Comparison of ENCODE assay signal across 9 cellular contexts in the genomic region with DNA sequence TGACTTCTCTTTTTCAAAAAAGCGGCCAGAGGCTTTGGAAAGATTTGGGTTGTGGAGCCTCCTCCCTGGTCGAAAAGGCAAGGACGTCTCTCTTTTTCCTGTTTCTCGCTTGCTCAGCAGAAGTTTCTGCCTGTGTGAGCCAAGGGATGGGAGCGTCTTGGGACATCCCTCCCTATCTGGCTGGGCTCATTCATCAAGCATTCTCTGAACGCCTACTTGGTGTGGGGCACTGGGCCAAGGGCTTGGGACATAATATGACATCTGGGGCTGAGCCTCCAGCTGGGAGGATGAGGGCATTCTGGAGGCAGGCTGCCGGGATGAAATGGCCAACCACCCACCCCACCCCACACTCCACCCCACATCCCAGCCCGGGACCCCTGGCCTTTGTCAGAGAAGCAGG.
A peak's percentile ranks its signal among the peaks of the same experiment; 100 is the strongest.
DNase-seq lines count a peak whose midpoint lies in the region; ATAC-seq and TF ChIP-seq lines count a peak whose summit lies in the region.
"Had no signal": no experiment of that assay in that cellular context is flagged by ENCODE, and none has a peak within 500 bp of the region (broad histone marks: within the 10 kb centered on the region; RNA-seq: fewer than 3 reads in every experiment).

No MANE protein-coding gene starts in this region.

- no peaks in the 10 kb centered on the region for H4K20me1 ChIP-seq in mammary epithelial cell (ENCODE audit: insufficient read depth, low read length)

- H3K27me3 ChIP-seq in mammary epithelial cell (ENCODE audit: insufficient read depth, low read length) (no peaks in the 10 kb centered on the region), uterus (no peaks in the 10 kb centered on the region)
- H3K27me3 ChIP-seq in naive thymus-derived CD4-positive, alpha-beta T cell (ENCODE audit: control insufficient read depth in 2 of 2, insufficient read depth in 2 of 2, low read length in 2 of 2), result no peaks in the 10 kb centered on the region

- no peak overlapping the region for H3K9ac ChIP-seq in mammary epithelial cell (ENCODE audit: insufficient read depth, low read length)

- no peak overlapping the region for H3K4me3 Mint-ChIP-seq in MCF 10A (ENCODE audit: unreplicated experiment)
- no peak overlapping the region for H3K4me3 Mint-ChIP-seq in naive thymus-derived CD4-positive, alpha-beta T cell

- H3K27ac ChIP-seq in mammary epithelial cell (ENCODE audit: insufficient read depth, low read depth, low read length) (no peak overlapping the region), uterus (peak overlapping the region; percentile 67 to 69)
- no peak overlapping the region for H3K27ac ChIP-seq in naive thymus-derived CD4-positive, alpha-beta T cell (ENCODE audit: low read depth, low read length)

- DNase-seq in MCF 10A (ENCODE audit: unreplicated experiment) (no peak), mammary epithelial cell (no peak), fibroblast of peridontal ligament (ENCODE audit: extremely low read depth) (peak; percentile 73), uterus (peak; percentile 75 to 80), activated T-cell treated with anti-CD3 and anti-CD28 coated beads for 4 hours (no peak)
- DNase-seq in naive thymus-derived CD4-positive, alpha-beta T cell, result no peak
- DNase-seq: NCI-H1417 treated with DMSO at 0.1 percent for 48 hours had no signal

- no peak for TF ChIP-seq POLR2A in uterus (IDR thresholded peaks at IDR 0.05)

- H3K4me1 ChIP-seq in mammary epithelial cell (ENCODE audit: insufficient read depth, low read length) (peaks cover 4% of the 10 kb centered on the region), uterus (peaks cover 0 to 8% of the 10 kb centered on the region in 2 donors)
- H3K4me1 ChIP-seq in naive thymus-derived CD4-positive, alpha-beta T cell (ENCODE audit: control insufficient read depth in 2 of 2, insufficient read depth in 2 of 2, low read length in 2 of 2), result no peaks in the 10 kb centered on the region

- H3K79me2 ChIP-seq in mammary epithelial cell (ENCODE audit: insufficient read depth, low read length), result no peaks in the 10 kb centered on the region

- ATAC-seq in naive thymus-derived CD4-positive, alpha-beta T cell, result peak; percentile 23
- ATAC-seq in GM21723 (IDR thresholded peaks at IDR 0.05; ENCODE audit: unreplicated experiment) (no peak), GM18520 (IDR thresholded peaks at IDR 0.05; ENCODE audit: unreplicated experiment) (no peak)

- peaks cover 9% of the 10 kb centered on the region for H3K4me1 Mint-ChIP-seq in MCF 10A (ENCODE audit: insufficient read depth, unreplicated experiment)
- peaks cover 0 to 2% (median 0%) of the 10 kb centered on the region in 7 donors for H3K4me1 Mint-ChIP-seq in naive thymus-derived CD4-positive, alpha-beta T cell

- CTCF ChIA-PET in MCF 10A (lab: Yijun Ruan, JAX), result interaction anchor here (0.6 kb wide), 1 partner anchor 41 kb away, joined by 3 read pairs; no protein-coding TSS in a partner anchor
- CTCF ChIA-PET in mammary epithelial cell (lab: Charles Lee; ENCODE audit: low non-redundant PET), result no interaction called here
- CTCF ChIA-PET in naive thymus-derived CD4-positive, alpha-beta T cell (lab: Charles Lee), result no interaction called here

- intact Hi-C loops in MCF 10A (cut with micrococcal nuclease) (no loop called here), mammary epithelial cell (cut with micrococcal nuclease) (no loop called here), uterus (cut with DNase I; ENCODE audit: low total_unique reads) (no loop called here)
- intact Hi-C loops in naive thymus-derived CD4-positive, alpha-beta T cell (cut with micrococcal nuclease), result no loop called here

- WGBS in mammary epithelial cell (ENCODE audit: low coverage, missing lambda C conversion rate), result 33% methylated on average over 8 of the region's 8 CpGs

- peak overlapping the region; percentile 53 for H3K27ac Mint-ChIP-seq in MCF 10A (ENCODE audit: low read depth, unreplicated experiment)
- no peak overlapping the region for H3K27ac Mint-ChIP-seq in naive thymus-derived CD4-positive, alpha-beta T cell

- TF ChIP-seq CTCF in MCF 10A (IDR thresholded peaks at IDR 0.05; ENCODE audit: unreplicated experiment), result no peak
- no peak for TF ChIP-seq CTCF in mammary epithelial cell (conservative IDR thresholded peaks at IDR 0.05 in 1 of 2, IDR thresholded peaks at IDR 0.05 in 1 of 2; ENCODE audit: extremely low read depth in 1 of 2, insufficient read depth in 1 of 2, low read depth in 1 of 2, low read length in 2 of 2)
- no peak for TF ChIP-seq CTCF in uterus (IDR thresholded peaks at IDR 0.05)

- POLR2A ChIA-PET in MCF 10A (lab: Yijun Ruan, JAX), result no interaction called here
- POLR2A ChIA-PET in naive thymus-derived CD4-positive, alpha-beta T cell (lab: Charles Lee), result interaction anchor here (0.9 kb wide), 1 partner anchor 171 kb away, joined by 3 read pairs; no protein-coding TSS in a partner anchor

- H3K27me3 Mint-ChIP-seq in MCF 10A (ENCODE audit: insufficient read depth, unreplicated experiment), result no peaks in the 10 kb centered on the region
- no peaks in the 10 kb centered on the region for H3K27me3 Mint-ChIP-seq in naive thymus-derived CD4-positive, alpha-beta T cell

- BruUV-seq in MCF 10A (replicated peaks; lab: Mats Ljungman, UMichigan), result no TSS peak
- BruUV-seq in mammary epithelial cell (replicated peaks; lab: Mats Ljungman, UMichigan), result no TSS peak

- H3K9me3 ChIP-seq in mammary epithelial cell (replicated peaks; ENCODE audit: insufficient read depth, low read length) (no peaks in the 10 kb centered on the region), uterus (no peaks in the 10 kb centered on the region)
- H3K9me3 ChIP-seq in naive thymus-derived CD4-positive, alpha-beta T cell (ENCODE audit: control insufficient read depth in 2 of 3, low read length in 3 of 3), result no peaks in the 10 kb centered on the region

- dilution Hi-C loops in mammary epithelial cell (cut with HindIII; ENCODE audit: low sequenced_read_pairs), result no loop called here

- H3K36me3 ChIP-seq in mammary epithelial cell (ENCODE audit: insufficient read depth, low read length) (no peaks in the 10 kb centered on the region), uterus (no peaks in the 10 kb centered on the region)
- no peaks in the 10 kb centered on the region for H3K36me3 ChIP-seq in naive thymus-derived CD4-positive, alpha-beta T cell (ENCODE audit: control insufficient read depth in 2 of 3, insufficient read depth in 3 of 3, low read length in 3 of 3)

- in situ Hi-C loops in mammary epithelial cell (cut with MboI; ENCODE audit: low sequenced_read_pairs in 2 of 2), result no loop called here

- no peaks in the 10 kb centered on the region for H3K36me3 Mint-ChIP-seq in MCF 10A (ENCODE audit: insufficient read depth, unreplicated experiment)
- no peaks in the 10 kb centered on the region for H3K36me3 Mint-ChIP-seq in naive thymus-derived CD4-positive, alpha-beta T cell

- no peak overlapping the region for H2AFZ ChIP-seq in mammary epithelial cell (ENCODE audit: low read depth, low read length)

- H3K4me3 ChIP-seq in mammary epithelial cell (replicated peaks in 1 of 3; ENCODE audit: insufficient read depth in 1 of 3, low read depth in 2 of 3, low read length in 3 of 3), result no peak overlapping the region
- H3K4me3 ChIP-seq in naive thymus-derived CD4-positive, alpha-beta T cell (ENCODE audit: low read length), result no peak overlapping the region
- no peak overlapping the region for H3K4me3 ChIP-seq in uterus

- no peak overlapping the region for H3K4me2 ChIP-seq in mammary epithelial cell (ENCODE audit: insufficient read depth, low read depth, low read length)

- H3K9me3 Mint-ChIP-seq in MCF 10A (ENCODE audit: unreplicated experiment), result no peaks in the 10 kb centered on the region
- no peaks in the 10 kb centered on the region for H3K9me3 Mint-ChIP-seq in naive thymus-derived CD4-positive, alpha-beta T cell

Comparison
In these comparisons a context has a peak if more than half of its experiments do, and no peak if none do; other contexts are left out.
1. DNase-seq: peak in fibroblast of peridontal ligament (single experiment) and uterus (2 of 2); none in MCF 10A (single experiment), mammary epithelial cell (single experiment), naive thymus-derived CD4-positive, alpha-beta T cell (0 of 9) and activated T-cell treated with anti-CD3 and anti-CD28 coated beads for 4 hours (single experiment).
2. H3K27ac ChIP-seq: peak in uterus (2 of 2); none in mammary epithelial cell (single experiment) and naive thymus-derived CD4-positive, alpha-beta T cell (single experiment).